7 cellular contexts compared by ENCODE assay signal in genomic region chr17:51046527-51047384, GRCh38.
DNase-seq lines count a peak whose midpoint lies in the region; ATAC-seq, FAIRE-seq and TF ChIP-seq lines count a peak whose summit lies in the region.

No MANE protein-coding gene starts in this region.

- no peaks in the 10 kb centered on the region for H3K27me3 ChIP-seq in MG63
- no peaks in the 10 kb centered on the region for H3K27me3 ChIP-seq in WERI-Rb-1 (ENCODE audit: insufficient read depth, low read depth, severe bottlenecking)
- no peaks in the 10 kb centered on the region for H3K27me3 ChIP-seq in heart left ventricle
- H3K27me3 ChIP-seq in trophoblast cell (ENCODE audit: insufficient read depth, low read length), result no peaks in the 10 kb centered on the region

- no peak for TF ChIP-seq CTCF in WERI-Rb-1 (IDR thresholded peaks at IDR 0.05; ENCODE audit: low read depth, low read length)
- no peak for TF ChIP-seq CTCF in heart left ventricle (IDR thresholded peaks at IDR 0.05)
- TF ChIP-seq CTCF in GM13976 (IDR thresholded peaks at IDR 0.05; ENCODE audit: borderline replicate concordance, control extremely low read depth, extremely low read depth, insufficient read depth, missing control alignments), result no peak

- 41 to 52% (median 46%) methylated on average over 12 of the region's 12 CpGs for WGBS in heart left ventricle, 4 donors
- WGBS in trophoblast cell (ENCODE audit: extremely low coverage, insufficient coverage, insufficient read length), result no CpG with 5 or more reads among the region's 12 CpGs

- no peaks in the 10 kb centered on the region for H3K36me3 ChIP-seq in MG63
- H3K36me3 ChIP-seq in WERI-Rb-1, result no peaks in the 10 kb centered on the region
- H3K36me3 ChIP-seq in heart left ventricle, result no peaks in the 10 kb centered on the region
- H3K36me3 ChIP-seq in trophoblast cell (ENCODE audit: control insufficient read depth in 1 of 2, insufficient read depth in 2 of 2, low read length in 2 of 2), result no peaks in the 10 kb centered on the region

- H4K91ac ChIP-seq in trophoblast cell (ENCODE audit: low read depth, low read length), result no peak overlapping the region

- H3K4me1 ChIP-seq in heart left ventricle (peaks cover 0 to 32% (median 3%) of the 10 kb centered on the region in 12 donors), trophoblast cell (ENCODE audit: control insufficient read depth in 1 of 2, insufficient read depth in 2 of 2, low read length in 2 of 2) (peaks cover 0 to 4% of the 10 kb centered on the region in 2 experiments)

- ATAC-seq in heart left ventricle, result peak; percentile 90 to 98 (median 96)
- ATAC-seq in HG03175 (IDR thresholded peaks at IDR 0.05; ENCODE audit: unreplicated experiment), result no peak

- H3K27ac ChIP-seq in WERI-Rb-1 (peak overlapping the region; percentile 84), heart left ventricle (peak overlapping the region in 6 of 12 donors; percentile 4 to 38 (median 16)), trophoblast cell (ENCODE audit: low read depth, low read length) (peak overlapping the region; percentile 52)

- no peak overlapping the region for H3K23ac ChIP-seq in trophoblast cell (ENCODE audit: low read length)

- no peak overlapping the region for H3K18ac ChIP-seq in trophoblast cell (ENCODE audit: low read length)

- H2BK12ac ChIP-seq in trophoblast cell (ENCODE audit: low read length), result no peak overlapping the region

- H3K4ac ChIP-seq in trophoblast cell (ENCODE audit: low read depth, low read length), result no peak overlapping the region

- H3K9ac ChIP-seq in trophoblast cell (ENCODE audit: low read length), result peak overlapping the region; percentile 36

- H3K79me2 ChIP-seq in trophoblast cell (ENCODE audit: control insufficient read depth, insufficient read depth, low read length, poor library complexity), result no peaks in the 10 kb centered on the region

- H3K14ac ChIP-seq in trophoblast cell (ENCODE audit: low read length), result peak overlapping the region; percentile 1

- intact Hi-C loops in heart left ventricle (cut with DNase I), result no loop called here

- no peak overlapping the region for H2BK5ac ChIP-seq in trophoblast cell (ENCODE audit: low read depth, low read length, poor library complexity)

- DNase-seq in MG63 (peak; percentile 26), WERI-Rb-1 (peak; percentile 97), heart left ventricle (peak in 4 of 5 donors; percentile 58 to 74 (median 68)), trophoblast cell (no peak), urothelium cell line (ENCODE audit: low spot score) (no peak), GM13976 (ENCODE audit: low spot score) (no peak)

- H4K8ac ChIP-seq in trophoblast cell (ENCODE audit: low read depth, low read length), result peak overlapping the region; percentile 17

- no peak for TF ChIP-seq POLR2A in heart left ventricle (IDR thresholded peaks at IDR 0.05)

- no peaks in the 10 kb centered on the region for H3K9me3 ChIP-seq in MG63
- no peaks in the 10 kb centered on the region for H3K9me3 ChIP-seq in WERI-Rb-1 (ENCODE audit: severe bottlenecking)
- H3K9me3 ChIP-seq in heart left ventricle, result no peaks in the 10 kb centered on the region
- H3K9me3 ChIP-seq in trophoblast cell (ENCODE audit: insufficient read depth, low read depth, low read length), result no peaks in the 10 kb centered on the region

- no peak overlapping the region for H2AK5ac ChIP-seq in trophoblast cell (ENCODE audit: low read length)

- in situ Hi-C loops in GM13976 (cut with MboI; ENCODE audit: low sequenced_read_pairs, unreplicated experiment), result no loop called here

- no peak overlapping the region for H3K4me3 ChIP-seq in MG63
- peak overlapping the region; percentile 64 for H3K4me3 ChIP-seq in WERI-Rb-1 (ENCODE audit: low read depth, low read length)
- H3K4me3 ChIP-seq in heart left ventricle, result peak overlapping the region in 7 of 12 donors; percentile 25 to 55 (median 42)
- H3K4me3 ChIP-seq in trophoblast cell (ENCODE audit: low read depth, low read length), result peak overlapping the region; percentile 47

- H4K12ac ChIP-seq in trophoblast cell (ENCODE audit: low read depth, low read length), result no peak overlapping the region

- H3K4me2 ChIP-seq in trophoblast cell (ENCODE audit: low read length), result peak overlapping the region; percentile 65

- H3K79me1 ChIP-seq in trophoblast cell (ENCODE audit: low read length), result no peaks in the 10 kb centered on the region

- no peak for FAIRE-seq in urothelium cell line (lab: Jason Lieb, UNC)

- H2AFZ ChIP-seq in trophoblast cell (ENCODE audit: insufficient read depth, low read length, poor library complexity), result no peak overlapping the region

- H2BK120ac ChIP-seq in trophoblast cell (ENCODE audit: insufficient read depth, low read length, poor library complexity), result no peak overlapping the region

Comparison
In these comparisons a context has a peak if more than half of its experiments do, and no peak if none do; other contexts are left out.
1. DNase-seq: peak in MG63 (single experiment), WERI-Rb-1 (single experiment) and heart left ventricle (4 of 5); none in trophoblast cell (0 of 2), urothelium cell line (single experiment) and GM13976 (single experiment).